Comparison of ENCODE assay signal across 26 cellular contexts in genomic region chr5:112290667-112291066, GRCh38.
"Had no signal": no experiment of that assay in that cellular context is flagged by ENCODE, and none has a peak within 500 bp of the region (broad histone marks: within the 10 kb centered on the region; RNA-seq: fewer than 3 reads in every experiment).

No MANE protein-coding gene starts in this region.

- H3K4me1 ChIP-seq: left lung, neural progenitor cell, stomach, suprapubic skin, transverse colon, vagina had no signal

- DNase-seq: activated CD4-positive, alpha-beta T cell treated with anti-CD3 and anti-CD28 coated beads for 4 hours; activated CD4-positive, alpha-beta T cell treated with anti-CD3 and anti-CD28 coated beads, Interleukin-2, amount 50 U/mL, for 48 hours; activated naive CD4-positive, alpha-beta T cell treated with Interleukin-2 at 50 U/mL for 16 hours; activated naive CD8-positive, alpha-beta T cell treated with anti-CD3 and anti-CD28 coated beads for 36 hours; activated T-cell treated with anti-CD3 and anti-CD28 coated beads, Interleukin-2, amount 50 U/mL, for 48 hours; central memory CD4-positive, alpha-beta T cell; effector memory CD4-positive, alpha-beta T cell; foreskin melanocyte; hippocampal formation; kidney glomerular epithelial cell; left lung; mammary epithelial cell; naive thymus-derived CD8-positive, alpha-beta T cell; posterior cingulate gyrus; retina; stimulated activated CD4-positive, alpha-beta T cell treated with anti-CD3 and anti-CD28 coated beads, Interleukin-4, amount 100 ng/mL, for 4 hours; stomach; transverse colon; WERI-Rb-1 had no signal

- FAIRE-seq: astrocyte, colon, TTC549 had no signal

- ATAC-seq: left lung had no signal

- H3K27ac Mint-ChIP-seq: activated naive CD8-positive, alpha-beta T cell treated with anti-CD3 and anti-CD28 coated beads for 36 hours; mesothelial cell of epicardium; neural progenitor cell had no signal

- H3K9me3 Mint-ChIP-seq: activated naive CD8-positive, alpha-beta T cell treated with anti-CD3 and anti-CD28 coated beads for 36 hours; mesothelial cell of epicardium; naive thymus-derived CD8-positive, alpha-beta T cell; neural progenitor cell had no signal

- H3K4me1 Mint-ChIP-seq: activated naive CD8-positive, alpha-beta T cell treated with anti-CD3 and anti-CD28 coated beads for 36 hours; mesothelial cell of epicardium; naive thymus-derived CD8-positive, alpha-beta T cell had no signal

- H3K27me3 ChIP-seq: left lung, neural progenitor cell, stomach, suprapubic skin, transverse colon, vagina had no signal

- H3K4me3 Mint-ChIP-seq: activated naive CD8-positive, alpha-beta T cell treated with anti-CD3 and anti-CD28 coated beads for 36 hours; mesothelial cell of epicardium; naive thymus-derived CD8-positive, alpha-beta T cell; neural progenitor cell had no signal

- H3K27me3 Mint-ChIP-seq: activated naive CD8-positive, alpha-beta T cell treated with anti-CD3 and anti-CD28 coated beads for 36 hours had no signal

- H3K36me3 Mint-ChIP-seq: activated naive CD8-positive, alpha-beta T cell treated with anti-CD3 and anti-CD28 coated beads for 36 hours; mesothelial cell of epicardium; naive thymus-derived CD8-positive, alpha-beta T cell; neural progenitor cell had no signal

- H3K27ac ChIP-seq: left lung, neural progenitor cell, stomach, suprapubic skin, transverse colon, vagina, WERI-Rb-1 had no signal
